In genomic region chr1:68317543-68317942, GRCh38 we compare ENCODE assay signal across 23 cellular contexts.
"Had no signal": no experiment of that assay in that cellular context is flagged by ENCODE, and none has a peak within 500 bp of the region (broad histone marks: within the 10 kb centered on the region; RNA-seq: fewer than 3 reads in every experiment).

No MANE protein-coding gene starts in this region.

- H3K27ac ChIP-seq: esophagus squamous epithelium, gastrocnemius medialis, left lung, prostate gland, thoracic aorta, tibial nerve, upper lobe of left lung had no signal

- ATAC-seq: effector memory CD8-positive, alpha-beta T cell; gastrocnemius medialis; left cardiac atrium; left lung; naive thymus-derived CD8-positive, alpha-beta T cell; right cardiac atrium; stimulated activated naive B cell treated with anti-CD40 and anti-IgM and Interleukin-4, amounts not matched to agents 10 μg/mL and 1 μg/mL and 100 μg/mL, for 72 hours had no signal

- DNase-seq: cortex of kidney; effector memory CD8-positive, alpha-beta T cell; erythroblast; esophagus squamous epithelium; foreskin fibroblast; gastrocnemius medialis; head of caudate nucleus; left cardiac atrium; left lung; mesenchymal stem cell; midbrain; naive thymus-derived CD8-positive, alpha-beta T cell; nephron progenitor cell; nucleus accumbens; right cardiac atrium; small intestine; stimulated activated CD4-positive, alpha-beta T cell treated with anti-CD3 and anti-CD28 coated beads, Interleukin-15, amount 100 ng/mL, for 24 hours; stimulated activated CD4-positive, alpha-beta T cell treated with anti-CD3 and anti-CD28 coated beads, Interleukin-2, amount 100 ng/mL, for 48 hours; stimulated activated naive B cell treated with anti-CD40 and anti-IgM and Interleukin-4, amounts not matched to agents 10 μg/mL and 1 μg/mL and 100 μg/mL, for 72 hours; upper lobe of left lung had no signal

- H3K4me3 ChIP-seq: esophagus squamous epithelium, gastrocnemius medialis, left lung, prostate gland, thoracic aorta, tibial nerve, upper lobe of left lung had no signal

- H3K4me1 ChIP-seq: left lung, prostate gland, upper lobe of left lung had no signal

- H3K9me3 ChIP-seq: esophagus squamous epithelium, gastrocnemius medialis, left lung, prostate gland, thoracic aorta, tibial nerve, upper lobe of left lung had no signal

- H3K36me3 ChIP-seq: esophagus squamous epithelium, gastrocnemius medialis, left lung, prostate gland, thoracic aorta, tibial nerve, upper lobe of left lung had no signal

- H3K27me3 ChIP-seq: esophagus squamous epithelium, gastrocnemius medialis, left lung, tibial nerve, upper lobe of left lung had no signal
